7 cellular contexts compared by ENCODE assay signal in genomic region chr18:21741511-21742322, GRCh38. TPM values are rescaled to one million over a fixed set of nuclear protein-coding genes. Genes with fewer than 3 reads are reported as not detected.
A peak's percentile ranks its signal among the peaks of the same experiment; 100 is the strongest.
DNase-seq lines count a peak whose midpoint lies in the region; TF ChIP-seq lines count a peak whose summit lies in the region.

No MANE protein-coding gene starts in this region.

- H4K91ac ChIP-seq in neuronal stem cell (ENCODE audit: low read depth, low read length, poor library complexity), result no peak overlapping the region

- no CpG with 5 or more reads among the region's 60 CpGs for WGBS in neuronal stem cell (ENCODE audit: extremely low coverage in 2 of 2, insufficient read length in 2 of 2, insufficient replicate concordance in 1 of 2), 2 donors

- peak overlapping the region; percentile 95 for H2BK5ac ChIP-seq in neuronal stem cell (ENCODE audit: low read length)

- peak overlapping the region; percentile 100 for H3K14ac ChIP-seq in neuronal stem cell (ENCODE audit: low read length)

- H3K4me2 ChIP-seq in neuronal stem cell (ENCODE audit: insufficient read depth, low read length, poor library complexity, severe bottlenecking), result peak overlapping the region; percentile 66

- peak overlapping the region; percentile 86 for H3K23ac ChIP-seq in neuronal stem cell (ENCODE audit: low read depth, low read length, poor library complexity)

- H3K79me1 ChIP-seq in neuronal stem cell (ENCODE audit: low read depth, low read length), result peaks cover 4% of the 10 kb centered on the region

- H3K4ac ChIP-seq in neuronal stem cell (ENCODE audit: low read length), result no peak overlapping the region

- H2BK12ac ChIP-seq in neuronal stem cell (ENCODE audit: low read length), result peak overlapping the region; percentile 90

- H3K18ac ChIP-seq in neuronal stem cell (ENCODE audit: low read length), result peak overlapping the region; percentile 98

- H3K4me3 ChIP-seq in GM12875 (ENCODE audit: low read depth, low read length) (peak overlapping the region; percentile 74), fibroblast of pulmonary artery (replicated peaks; ENCODE audit: low read depth, low read length) (peak overlapping the region; percentile 88), neuronal stem cell (ENCODE audit: low read length in 2 of 2) (peak overlapping the region; percentile 91 to 98)

- peak overlapping the region; percentile 100 for H3K9ac ChIP-seq in neuronal stem cell (ENCODE audit: low read depth, low read length, poor library complexity)

- H2AK5ac ChIP-seq in neuronal stem cell (ENCODE audit: low read depth, low read length), result peak overlapping the region; percentile 97

- H3K27me3 ChIP-seq in neuronal stem cell (ENCODE audit: control insufficient read depth in 3 of 3, insufficient read depth in 3 of 3, low read depth in 1 of 3, low read length in 3 of 3), result no peaks in the 10 kb centered on the region

- peak overlapping the region; percentile 98 for H2AFZ ChIP-seq in neuronal stem cell (ENCODE audit: low read length)

- no peak overlapping the region for H2BK15ac ChIP-seq in neuronal stem cell (ENCODE audit: low read length)

- TF ChIP-seq CTCF in GM12875 (IDR thresholded peaks at IDR 0.05; ENCODE audit: borderline replicate concordance, insufficient read depth, low read depth, low read length), result no peak
- TF ChIP-seq CTCF in fibroblast of pulmonary artery (IDR thresholded peaks at IDR 0.05; ENCODE audit: low read length, missing control alignments), result no peak

- no peaks in the 10 kb centered on the region for H3K9me3 ChIP-seq in neuronal stem cell (replicated peaks in 1 of 2; ENCODE audit: control insufficient read depth in 2 of 2, insufficient read depth in 1 of 2, low read depth in 1 of 2, low read length in 2 of 2)

- peaks cover 1 to 23% of the 10 kb centered on the region in 2 donors for H3K36me3 ChIP-seq in neuronal stem cell (replicated peaks in 1 of 2; ENCODE audit: control insufficient read depth in 2 of 2, insufficient read depth in 2 of 2, low read length in 2 of 2)

- no peak overlapping the region for H4K8ac ChIP-seq in neuronal stem cell (ENCODE audit: low read depth, low read length)

- peak overlapping the region; percentile 100 for H3K27ac ChIP-seq in neuronal stem cell (replicated peaks; ENCODE audit: low read length)

- peak; percentile 16 for DNase-seq in HCEC 1CT
- DNase-seq in NCI-H1092 (lab: John Stamatoyannopoulos, UW), result peak; percentile 25
- peak; percentile 66 for DNase-seq in activated CD8-positive, alpha-beta memory T cell treated with anti-CD3 and anti-CD28 coated beads, Interleukin-2, amount 50 U/mL, for 48 hours
- DNase-seq in fibroblast of pulmonary artery (ENCODE audit: low read depth), result peak; percentile 17
- peak; percentile 21 for DNase-seq in neuronal stem cell (ENCODE audit: low spot score)
- no peak for DNase-seq in GOT3 (lab: John Stamatoyannopoulos, UW)

- H2BK120ac ChIP-seq in neuronal stem cell (ENCODE audit: low read depth, low read length), result no peak overlapping the region

- peaks cover 1 to 8% of the 10 kb centered on the region in 2 donors for H3K4me1 ChIP-seq in neuronal stem cell (ENCODE audit: control insufficient read depth in 2 of 2, insufficient read depth in 1 of 2, low read depth in 1 of 2, low read length in 2 of 2)

RNA-seq across cellular contexts. Expression of gene MIB1, which starts 1.1 kb away (rescaled TPM):
- 34.4 TPM for polyA plus RNA-seq in neuronal stem cell (2013, experiment 1 of 2)
- 35.7 TPM for polyA plus RNA-seq in neuronal stem cell (2013, experiment 2 of 2)

RNA-seq across cellular contexts. Expression of gene ABHD3, which starts 37.1 kb away (rescaled TPM):
- 4.6 TPM for polyA plus RNA-seq in neuronal stem cell (2013, experiment 1 of 2)
- polyA plus RNA-seq in neuronal stem cell (2013, experiment 2 of 2), result 4.6 TPM
